17 cellular contexts compared by ENCODE assay signal in genomic region chr11:74504100-74504691, GRCh38.
"Had no signal": no experiment of that assay in that cellular context is flagged by ENCODE, and none has a peak within 500 bp of the region (broad histone marks: within the 10 kb centered on the region; RNA-seq: fewer than 3 reads in every experiment).

No MANE protein-coding gene starts in this region.

- H3K27ac Mint-ChIP-seq: dendritic cell treated with granulocyte-macrophage colony-stimulating factor and Interleukin-4, amounts not matched to agents 40 ng/mL and 50 ng/mL, for 4 days; T-helper 17 cell had no signal

- H3K4me3 ChIP-seq: gastrocnemius medialis, heart left ventricle, transverse colon, vagina had no signal

- H3K36me3 Mint-ChIP-seq: naive B cell had no signal

- ATAC-seq: gastrocnemius medialis, heart left ventricle, left lobe of liver, T-helper 17 cell, WTC11 had no signal

- H3K27ac ChIP-seq: gastrocnemius medialis, heart left ventricle, vagina had no signal

- H3K4me1 Mint-ChIP-seq: WTC11 had no signal

- H3K4me1 ChIP-seq: gastrocnemius medialis, heart left ventricle, transverse colon, vagina had no signal

- H3K27me3 Mint-ChIP-seq: dendritic cell treated with granulocyte-macrophage colony-stimulating factor and Interleukin-4, amounts not matched to agents 40 ng/mL and 50 ng/mL, for 4 days; T-helper 17 cell had no signal

- H3K36me3 ChIP-seq: gastrocnemius medialis, heart left ventricle, transverse colon, vagina had no signal

- H3K4me3 Mint-ChIP-seq: dendritic cell treated with granulocyte-macrophage colony-stimulating factor and Interleukin-4, amounts not matched to agents 40 ng/mL and 50 ng/mL, for 4 days; naive B cell; T-helper 17 cell; WTC11 had no signal

- H3K9me3 Mint-ChIP-seq: dendritic cell treated with granulocyte-macrophage colony-stimulating factor and Interleukin-4, amounts not matched to agents 40 ng/mL and 50 ng/mL, for 4 days had no signal

- H3K27me3 ChIP-seq: gastrocnemius medialis, heart left ventricle, transverse colon, vagina had no signal

- H3K9me3 ChIP-seq: gastrocnemius medialis, vagina had no signal

- DNase-seq: activated CD4-positive, alpha-beta T cell treated with anti-CD3 and anti-CD28 coated beads for 48 hours; aorta; effector memory CD4-positive, alpha-beta T cell; gastrocnemius medialis; heart left ventricle; naive B cell; small intestine; stimulated activated CD4-positive, alpha-beta T cell treated with anti-CD3 and anti-CD28 coated beads, Interleukin-4, amount 100 ng/mL, for 4 hours; stimulated activated CD8-positive, alpha-beta memory T cell treated with anti-CD3 and anti-CD28 coated beads, Interleukin-4, amount 100 ng/mL, for 48 hours; stimulated activated naive CD4-positive, alpha-beta T cell treated with Interleukin-2 at 50 U/mL for 16 hours; substantia nigra; T-helper 17 cell; transverse colon had no signal
